ENCODE assay signal across 20 cellular contexts in the genomic region with DNA sequence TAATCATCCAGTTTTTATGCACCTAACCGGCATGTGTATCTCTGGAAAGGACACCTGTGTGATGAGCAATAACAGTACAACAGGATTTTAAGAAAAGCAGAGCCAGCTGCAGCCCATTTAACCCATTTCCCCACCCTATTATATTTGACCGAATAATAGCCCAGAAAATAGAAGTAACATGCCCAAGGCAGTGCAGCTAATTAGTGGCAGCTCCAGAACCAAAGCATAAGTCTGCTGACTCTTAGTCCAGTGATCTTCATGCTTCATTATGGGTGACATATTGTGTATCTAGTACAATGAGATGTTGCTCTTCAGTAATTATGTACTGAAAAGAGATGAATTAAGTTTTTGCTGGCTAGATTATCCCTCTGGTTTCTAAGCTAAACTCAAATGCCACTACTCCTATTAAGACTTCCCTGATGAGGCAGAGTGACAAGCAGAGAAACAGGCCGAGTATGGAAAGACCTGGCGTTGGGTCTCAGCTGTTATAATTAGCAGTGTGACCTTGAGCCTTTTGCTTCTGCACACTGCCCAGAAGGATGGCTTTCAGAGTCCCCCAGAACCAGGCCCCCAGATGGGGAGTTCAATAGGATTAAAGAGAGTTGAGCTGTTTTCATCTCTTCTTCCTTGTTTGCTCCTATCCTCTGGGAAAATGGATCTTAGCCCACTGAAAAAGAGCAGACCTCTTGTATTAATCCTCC. TPM values are rescaled to one million over a fixed set of nuclear protein-coding genes. Genes with fewer than 3 reads are reported as not detected.
DNase-seq lines count a peak whose midpoint lies in the region; ATAC-seq and TF ChIP-seq lines count a peak whose summit lies in the region.
"Had no signal": no experiment of that assay in that cellular context is flagged by ENCODE, and none has a peak within 500 bp of the region (broad histone marks: within the 10 kb centered on the region; RNA-seq: fewer than 3 reads in every experiment).

No MANE protein-coding gene starts in this region.

- no peak for TF ChIP-seq EP300 in SK-N-SH (IDR thresholded peaks at IDR 0.05; ENCODE audit: borderline replicate concordance in 1 of 2, low read depth in 1 of 2, low read length in 1 of 2)

- no peaks in the 10 kb centered on the region for H3K79me2 ChIP-seq in SK-N-SH (ENCODE audit: insufficient read depth)

- no peak for TF ChIP-seq CTCF in SK-N-SH (IDR thresholded peaks at IDR 0.05)
- TF ChIP-seq CTCF in foreskin keratinocyte (conservative IDR thresholded peaks at IDR 0.05) = no peak

- no peaks in the 10 kb centered on the region for H4K20me1 ChIP-seq in SK-N-SH (ENCODE audit: insufficient read depth)

- no peak overlapping the region for H3K9ac ChIP-seq in SK-N-SH
- H3K9ac ChIP-seq: KMS-11 had no signal

- H3K4me1 ChIP-seq in SK-N-SH (ENCODE audit: control insufficient read depth in 1 of 2, insufficient read depth in 2 of 2, low read depth in 1 of 2, low read length in 1 of 2) (peaks cover 0 to 16% of the 10 kb centered on the region in 2 experiments; a peak in 3 of 4 replicates), foreskin keratinocyte (peaks cover 20% of the 10 kb centered on the region)

- H3K9me3 ChIP-seq in SK-N-SH = no peaks in the 10 kb centered on the region
- H3K9me3 ChIP-seq: tibial artery had no signal

- ATAC-seq in SK-N-SH treated with all-trans-retinoic acid at 6 μM for 48 hours (no peak; the same call in 2 of the 3 replicates), foreskin keratinocyte (no peak)
- ATAC-seq in activated T-cell treated with anti-CD3 and anti-CD28 coated beads, Interleukin-2, amount 50 U/mL, for 4 hours = no peak
- ATAC-seq: T-cell had no signal

- peaks cover 14% of the 10 kb centered on the region for H3F3A ChIP-seq in SK-N-SH (replicated peaks; ENCODE audit: insufficient read depth)

- H3K27ac ChIP-seq in SK-N-SH (ENCODE audit: low read depth in 2 of 2, low read length in 1 of 2) = peak overlapping the region; percentile 67 to 68
- peak overlapping the region; percentile 54 for H3K27ac ChIP-seq in foreskin keratinocyte
- H3K27ac ChIP-seq: 22Rv1, KMS-11 had no signal

- no peaks in the 10 kb centered on the region for H3K9me2 ChIP-seq in SK-N-SH

- POLR2A ChIA-PET in SK-N-SH (lab: Yijun Ruan, JAX) = interaction anchor here (0.5 kb wide), 1 partner anchor 13 kb away, joined by 3 read pairs; no protein-coding TSS in a partner anchor

- WGBS in SK-N-SH (ENCODE audit: low lambda C conversion rate) = 79% methylated on average over 4 of the region's 4 CpGs

- H3K4me3 Mint-ChIP-seq in activated T-cell treated with anti-CD3 and anti-CD28 coated beads, Interleukin-2, amount 50 U/mL, for 4 hours = no peak overlapping the region
- H3K4me3 Mint-ChIP-seq: activated CD4-positive, alpha-beta memory T cell treated with anti-CD3 and anti-CD28 coated beads for 36 hours; activated naive CD8-positive, alpha-beta T cell treated with anti-CD3 and anti-CD28 coated beads, Interleukin-2, amount 10 ng/mL, durations not matched to agents 7 days and 5 days; activated T-helper 1 cell treated with anti-CD3 and anti-CD28 coated beads, Interleukin-12 subunit alpha, Interleukin-12 subunit beta, Interleukin-2, Interleukin-4 antibody, amounts not matched to agents 30 ng/mL and 10 ng/mL and 1 ng/mL, durations not matched to agents 14 hours and 24 hours and 36 hours; CD14-positive monocyte; T-cell had no signal

- no peaks in the 10 kb centered on the region for H3K9me3 Mint-ChIP-seq in activated T-cell treated with anti-CD3 and anti-CD28 coated beads, Interleukin-2, amount 50 U/mL, for 4 hours
- H3K9me3 Mint-ChIP-seq: activated CD4-positive, alpha-beta memory T cell treated with anti-CD3 and anti-CD28 coated beads for 36 hours; activated naive CD8-positive, alpha-beta T cell treated with anti-CD3 and anti-CD28 coated beads, Interleukin-2, amount 10 ng/mL, durations not matched to agents 7 days and 5 days; activated T-helper 1 cell treated with anti-CD3 and anti-CD28 coated beads, Interleukin-12 subunit alpha, Interleukin-12 subunit beta, Interleukin-2, Interleukin-4 antibody, amounts not matched to agents 30 ng/mL and 10 ng/mL and 1 ng/mL, durations not matched to agents 14 hours and 24 hours and 36 hours; CD14-positive monocyte; T-cell had no signal

- H3K36me3 Mint-ChIP-seq in activated T-cell treated with anti-CD3 and anti-CD28 coated beads, Interleukin-2, amount 50 U/mL, for 4 hours (ENCODE audit: insufficient read depth) = peaks cover 42% of the 10 kb centered on the region

- DNase-seq in SK-N-SH (no peak), foreskin keratinocyte (no peak), myocyte (ENCODE audit: low read depth) (peak; percentile 50), DMS53 treated with DMSO at 0.1 percent for 48 hours (lab: John Stamatoyannopoulos, UW; ENCODE audit: unreplicated experiment) (no peak), CD1c-positive myeloid dendritic cell (ENCODE audit: extremely low spot score) (no peak), HCEC 1CT (no peak)
- no peak for DNase-seq in activated T-cell treated with anti-CD3 and anti-CD28 coated beads, Interleukin-2, amount 50 U/mL, for 4 hours
- DNase-seq: activated CD4-positive, alpha-beta memory T cell treated with anti-CD3 and anti-CD28 coated beads for 36 hours; activated naive CD8-positive, alpha-beta T cell treated with anti-CD3 and anti-CD28 coated beads, Interleukin-2, amount 10 ng/mL, durations not matched to agents 7 days and 5 days; hippocampal formation; NCI-H1105; NK-92 treated with Interleukin-12 subunit alpha and Interleukin-12 subunit beta, amount 100 ng/mL, for 24 hours; posterior cingulate gyrus; T-cell; tibial artery had no signal

- H3K27me3 Mint-ChIP-seq in activated T-cell treated with anti-CD3 and anti-CD28 coated beads, Interleukin-2, amount 50 U/mL, for 4 hours (ENCODE audit: low read depth) = no peaks in the 10 kb centered on the region
- H3K27me3 Mint-ChIP-seq: activated CD4-positive, alpha-beta memory T cell treated with anti-CD3 and anti-CD28 coated beads for 36 hours; activated naive CD8-positive, alpha-beta T cell treated with anti-CD3 and anti-CD28 coated beads, Interleukin-2, amount 10 ng/mL, durations not matched to agents 7 days and 5 days; T-cell had no signal

- H3K4me3 ChIP-seq in SK-N-SH (ENCODE audit: low read depth in 2 of 2, low read length in 1 of 2) = no peak overlapping the region
- H3K4me3 ChIP-seq: tibial artery had no signal

- peaks cover 6 to 10% of the 10 kb centered on the region in 2 experiments for H3K36me3 ChIP-seq in SK-N-SH (replicated peaks in 1 of 2; ENCODE audit: control insufficient read depth in 1 of 2, insufficient read depth in 2 of 2, low read length in 1 of 2)

- TF ChIP-seq RAD21 in SK-N-SH (IDR thresholded peaks at IDR 0.05; ENCODE audit: low read length) = no peak

- peak overlapping the region; percentile 24; the same call in 1 of the 2 replicates for H3K4me2 ChIP-seq in SK-N-SH
- H3K4me2 ChIP-seq: KMS-11 had no signal

- H2AFZ ChIP-seq in SK-N-SH (ENCODE audit: low read depth) = no peak overlapping the region

- no peaks in the 10 kb centered on the region for H3K27me3 ChIP-seq in SK-N-SH (ENCODE audit: insufficient read depth)
- H3K27me3 ChIP-seq in foreskin keratinocyte = no peaks in the 10 kb centered on the region
- H3K27me3 ChIP-seq: tibial artery had no signal

- CTCF ChIA-PET in SK-N-SH (lab: Yijun Ruan, JAX) = interaction anchor here (0.5 to 0.6 kb wide), 2 partner anchors 277 to 670 kb away, joined by 3 read pairs; no protein-coding TSS in a partner anchor

- no peaks in the 10 kb centered on the region for H3K4me1 Mint-ChIP-seq in activated T-cell treated with anti-CD3 and anti-CD28 coated beads, Interleukin-2, amount 50 U/mL, for 4 hours (ENCODE audit: low read depth)
- H3K4me1 Mint-ChIP-seq: activated naive CD8-positive, alpha-beta T cell treated with anti-CD3 and anti-CD28 coated beads, Interleukin-2, amount 10 ng/mL, durations not matched to agents 7 days and 5 days; T-cell had no signal

TF ChIP-seq in SK-N-SH treated with all-trans-retinoic acid at 6 μM for 48 hours, 23 proteins besides CTCF, POLR2A, EP300 and RAD21:
- TF ChIP-seq CSDC2 (CRISPR knock-in tag; IDR thresholded peaks at IDR 0.05) (no peak), ESRRG (CRISPR knock-in tag; IDR thresholded peaks at IDR 0.05) (no peak), PPARA (CRISPR knock-in tag; IDR thresholded peaks at IDR 0.05; ENCODE audit: borderline replicate concordance) (no peak), GLIS3 (CRISPR knock-in tag; IDR thresholded peaks at IDR 0.05) (no peak), BACH2 (CRISPR knock-in tag; IDR thresholded peaks at IDR 0.05; ENCODE audit: borderline replicate concordance) (no peak), ZFP3 (CRISPR knock-in tag; IDR thresholded peaks at IDR 0.05) (no peak), ZC3H10 (CRISPR knock-in tag; IDR thresholded peaks at IDR 0.05) (no peak)
- TF ChIP-seq, protein P1, sequence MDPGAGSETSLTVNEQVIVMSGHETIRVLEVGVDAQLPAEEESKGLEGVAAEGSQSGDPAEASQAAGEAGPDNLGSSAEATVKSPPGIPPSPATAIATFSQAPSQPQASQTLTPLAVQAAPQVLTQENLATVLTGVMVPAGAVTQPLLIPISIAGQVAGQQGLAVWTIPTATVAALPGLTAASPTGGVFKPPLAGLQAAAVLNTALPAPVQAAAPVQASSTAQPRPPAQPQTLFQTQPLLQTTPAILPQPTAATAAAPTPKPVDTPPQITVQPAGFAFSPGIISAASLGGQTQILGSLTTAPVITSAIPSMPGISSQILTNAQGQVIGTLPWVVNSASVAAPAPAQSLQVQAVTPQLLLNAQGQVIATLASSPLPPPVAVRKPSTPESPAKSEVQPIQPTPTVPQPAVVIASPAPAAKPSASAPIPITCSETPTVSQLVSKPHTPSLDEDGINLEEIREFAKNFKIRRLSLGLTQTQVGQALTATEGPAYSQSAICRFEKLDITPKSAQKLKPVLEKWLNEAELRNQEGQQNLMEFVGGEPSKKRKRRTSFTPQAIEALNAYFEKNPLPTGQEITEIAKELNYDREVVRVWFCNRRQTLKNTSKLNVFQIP (CRISPR knock-in tag; IDR thresholded peaks at IDR 0.05; ENCODE audit: borderline replicate concordance, low read depth) = no peak

RNA-seq across cellular contexts. Expression of a gene that starts 10.7 kb away (rescaled TPM):
- polyA plus RNA-seq in SK-N-SH (2012; rRNA removed) (1.5 and 1.6 TPM in 2 replicates), foreskin keratinocyte (0.16 and 0.30 TPM in 2 replicates)
- 0.83 and 0.95 TPM in 2 replicates for polyA plus RNA-seq in SK-N-SH (2012; cell fraction: cytosol; rRNA removed)
- 7.5 and 10.7 TPM in 2 replicates for polyA plus RNA-seq in SK-N-SH (2012; cell fraction: nucleus; rRNA removed)
- total RNA-seq in foreskin keratinocyte (0.32 and 0.41 TPM in 2 replicates), myocyte (1.8 and 3.0 TPM in 2 replicates)
- polyA plus RNA-seq in myocyte (2012) = 1.6 TPM
- under 1 TPM; 0.58 to 0.76 (median 0.73) TPM for total RNA-seq in activated T-cell treated with anti-CD3 and anti-CD28 coated beads, Interleukin-2, amount 50 U/mL, for 4 hours
- polyA plus RNA-seq: CD14-positive monocyte had no signal

RNA-seq across cellular contexts. Expression of a gene that starts 45.9 kb away (rescaled TPM):
- polyA plus RNA-seq in SK-N-SH (2012; rRNA removed) (11.8 and 14.0 TPM in 2 replicates), foreskin keratinocyte (9.0 and 9.2 TPM in 2 replicates)
- polyA plus RNA-seq in SK-N-SH (2012; cell fraction: cytosol; rRNA removed) = 13.0 and 14.4 TPM in 2 replicates
- 6.7 and 9.7 TPM in 2 replicates for polyA plus RNA-seq in SK-N-SH (2012; cell fraction: nucleus; rRNA removed)
- total RNA-seq in foreskin keratinocyte (11.8 and 15.2 TPM in 2 replicates), myocyte (9.2 and 45.7 TPM in 2 replicates)
- polyA plus RNA-seq in myocyte (2012) = 19.8 TPM
- total RNA-seq in activated T-cell treated with anti-CD3 and anti-CD28 coated beads, Interleukin-2, amount 50 U/mL, for 4 hours = 1 to 10 TPM; 4.9 to 6.4 (median 5.5) TPM
